In the genomic region with DNA sequence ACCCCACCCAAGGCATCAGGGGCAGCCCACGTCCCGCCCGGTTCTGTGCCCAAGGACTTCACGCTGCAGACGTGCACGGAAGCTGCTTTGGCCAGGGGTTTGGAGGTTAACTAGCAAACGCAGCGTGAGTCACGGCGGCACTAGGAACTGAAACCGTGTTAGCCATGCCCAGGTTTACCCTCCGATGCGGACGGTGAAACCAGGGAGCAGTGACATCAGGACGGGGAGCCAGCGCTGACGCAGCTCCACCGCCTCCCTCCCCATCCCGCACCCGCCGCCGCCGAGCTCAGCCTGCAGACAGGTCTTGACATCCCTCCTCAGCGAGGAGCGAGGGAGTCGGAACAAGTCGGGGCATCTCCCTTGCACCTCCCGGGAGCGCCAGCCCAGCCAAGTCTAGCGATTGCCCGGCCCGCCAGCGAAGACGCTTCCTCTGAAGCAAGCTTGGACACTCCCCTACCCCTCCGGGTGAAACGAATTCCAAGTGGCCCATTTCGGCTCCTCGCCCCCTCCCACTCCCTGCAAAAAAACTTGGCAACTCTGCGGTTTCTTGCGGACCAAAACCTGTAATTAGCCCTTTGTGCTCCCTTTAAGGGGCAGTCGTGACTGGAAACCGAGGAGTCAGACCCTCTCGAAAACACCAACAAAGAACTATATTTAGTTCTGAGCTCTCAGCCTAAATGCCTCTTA, we compare ENCODE assay signal across 8 cellular contexts. TPM values are rescaled to one million over a fixed set of nuclear protein-coding genes. Genes with fewer than 3 reads are reported as not detected.
A peak's percentile ranks its signal among the peaks of the same experiment; 100 is the strongest.
DNase-seq lines count a peak whose midpoint lies in the region; ATAC-seq, FAIRE-seq and TF ChIP-seq lines count a peak whose summit lies in the region.

No MANE protein-coding gene starts in this region.

- CTCF ChIA-PET in H1 (lab: Charles Lee; ENCODE audit: partially characterized antibody): interaction anchor here (0.6 to 1.5 kb wide), 6 partner anchors 12 to 297 kb away, joined by 3 to 5 read pairs (median 3); no protein-coding TSS in a partner anchor

- peaks cover 18% of the 10 kb centered on the region for H3K23me2 ChIP-seq in H1 (ENCODE audit: low read depth, low read length)

- no peak overlapping the region for H3K23ac ChIP-seq in H1 (ENCODE audit: insufficient read length)

- H3K9ac ChIP-seq in H1 (replicated peaks in 1 of 4; ENCODE audit: extremely low read depth in 1 of 4, low read depth in 3 of 4, low read length in 3 of 4): peak overlapping the region in 3 of 4 experiments; percentile 45 to 67 (median 48); a peak in 6 of 7 replicates

- H3K56ac ChIP-seq in H1 (replicated peaks; ENCODE audit: insufficient read length, low read depth, low read length): no peak overlapping the region

- TF ChIP-seq POLR2A in H1 (IDR thresholded peaks at IDR 0.05; ENCODE audit: control extremely low read depth in 1 of 2, low read depth in 2 of 2, low read length in 2 of 2): 0 out of 3 replicates have a peak, but pooled peaks of 1 of the 2 experiments have one; percentile 43

- no peak; a peak in 1 of 4 replicates for TF ChIP-seq RAD21 in H1 (IDR thresholded peaks at IDR 0.05 in 1 of 2, conservative IDR thresholded peaks at IDR 0.05 in 1 of 2; ENCODE audit: low read depth in 2 of 2, low read length in 2 of 2)

- no peaks in the 10 kb centered on the region for H3K36me3 ChIP-seq in H1 (ENCODE audit: control insufficient read depth in 2 of 4, insufficient read depth in 4 of 4, low read length in 3 of 4)

- peaks cover 8 to 12% of the 10 kb centered on the region in 2 experiments for H4K20me1 ChIP-seq in H1 (replicated peaks in 1 of 2; ENCODE audit: control insufficient read depth in 1 of 2, insufficient read depth in 2 of 2, low read length in 2 of 2)

- no peak overlapping the region for H4K8ac ChIP-seq in H1 (ENCODE audit: extremely low read depth, insufficient read depth, low read length)

- no peak overlapping the region for H3K14ac ChIP-seq in H1 (ENCODE audit: insufficient read length)

- H2AFZ ChIP-seq in H1 (ENCODE audit: low read length): peak overlapping the region; percentile 77; the same call in 1 of the 2 replicates

- peak overlapping the region; percentile 79 to 96 for H3K4me2 ChIP-seq in H1 (ENCODE audit: insufficient read depth in 1 of 2, low read depth in 2 of 2, low read length in 2 of 2)

- peak overlapping the region; percentile 54; the same call in 1 of the 2 replicates for H2BK5ac ChIP-seq in H1 (ENCODE audit: low read depth, low read length)

- no peak for TF ChIP-seq CTCF in H1 (IDR thresholded peaks at IDR 0.05; ENCODE audit: control extremely low read depth in 1 of 3, insufficient read depth in 1 of 3, low read depth in 1 of 3, low read length in 3 of 3)

- H3K79me2 ChIP-seq in H1 (ENCODE audit: control insufficient read depth in 1 of 2, insufficient read depth in 2 of 2, low read length in 2 of 2): peaks cover 0 to 32% of the 10 kb centered on the region in 2 experiments; a peak in 3 of 4 replicates

- peak overlapping the region; percentile 72 for H2BK12ac ChIP-seq in H1 (ENCODE audit: low read depth, low read length)

- no peaks in the 10 kb centered on the region for H3K9me3 ChIP-seq in H1 (ENCODE audit: insufficient read depth in 2 of 2, low read depth in 1 of 2, low read length in 1 of 2)

- no peak overlapping the region for H2BK20ac ChIP-seq in H1 (ENCODE audit: low read length)

- peak; percentile 22 for ATAC-seq in HG02973 (IDR thresholded peaks at IDR 0.05; ENCODE audit: unreplicated experiment)

- TF ChIP-seq EP300 in H1 (IDR thresholded peaks at IDR 0.05; ENCODE audit: borderline replicate concordance in 1 of 2, low read depth in 2 of 2, low read length in 2 of 2): 0 out of 3 replicates have a peak, but pooled peaks of 1 of the 2 experiments have one; percentile 28

- DNase-seq in NK-92 treated with Interleukin-12 subunit alpha and Interleukin-12 subunit beta, amount 100 ng/mL, for 24 hours (lab: John Stamatoyannopoulos, UW): peak; percentile 77
- no peak for DNase-seq in NK-92 (lab: John Stamatoyannopoulos, UW; ENCODE audit: unreplicated experiment)
- DNase-seq in NCI-H69 (lab: John Stamatoyannopoulos, UW): peak; percentile 95
- peak; percentile 86 for DNase-seq in activated CD8-positive, alpha-beta memory T cell treated with anti-CD3 and anti-CD28 coated beads for 24 hours
- peak; percentile 50 to 85 for DNase-seq in H1 (ENCODE audit: low read depth in 1 of 2, low spot score in 2 of 2)
- DNase-seq in mesenteric fat pad (ENCODE audit: low spot score): peak; percentile 92
- DNase-seq in stimulated activated CD8-positive, alpha-beta memory T cell treated with anti-CD3 and anti-CD28 coated beads, Interleukin-15, amount 100 ng/mL, for 4 hours (ENCODE audit: low read depth in 2 of 2): peak; percentile 51

- 1% methylated on average over 35 of the region's 43 CpGs; no CpG with 5 or more reads in 1 of the 2 experiments for WGBS in H1 (ENCODE audit: extremely low coverage in 1 of 2, insufficient coverage in 1 of 2, insufficient read length in 1 of 2, insufficient replicate concordance in 2 of 2, low coverage in 1 of 2, low lambda C conversion rate in 2 of 2, missing lambda C conversion rate in 1 of 2), 2 experiments

- H3K18ac ChIP-seq in H1 (ENCODE audit: extremely low read depth, low read length): peak overlapping the region; percentile 72

- H3K27ac ChIP-seq in H1 (ENCODE audit: low read depth, low read length): peak overlapping the region; percentile 57; the same call in 1 of the 2 replicates

- H4K5ac ChIP-seq in H1 (ENCODE audit: insufficient read length, low read depth, low read length): no peak overlapping the region

- H3K79me1 ChIP-seq in H1 (ENCODE audit: low read depth, low read length): no peaks in the 10 kb centered on the region; the same call in 1 of the 2 replicates

- peak overlapping the region; percentile 60 to 94 (median 78) for H3K4me3 ChIP-seq in H1 (ENCODE audit: extremely low read depth in 1 of 4, insufficient read depth in 2 of 4, low read depth in 3 of 4, low read length in 4 of 4)

- peaks cover 0 to 3% (median 0%) of the 10 kb centered on the region in 4 experiments; a peak in 2 of 7 replicates for H3K27me3 ChIP-seq in H1 (replicated peaks in 1 of 4; ENCODE audit: control insufficient read depth in 3 of 4, extremely low read depth in 1 of 4, insufficient read depth in 3 of 4, low read length in 3 of 4)

- POLR2A ChIA-PET in H1 (lab: Charles Lee; ENCODE audit: partially characterized antibody): interaction anchor here (0.6 to 1.5 kb wide), 5 partner anchors 12 to 115 kb away, joined by 3 to 6 read pairs (median 3); no protein-coding TSS in a partner anchor

- no peak for FAIRE-seq in H1 (lab: Jason Lieb, UNC)

- no peak overlapping the region for H2AK5ac ChIP-seq in H1 (ENCODE audit: low read depth, low read length)

- H3K4ac ChIP-seq in H1 (replicated peaks; ENCODE audit: insufficient read length, low read depth, low read length): no peak overlapping the region

- peaks cover 0 to 9% (median under 1%) of the 10 kb centered on the region in 4 experiments; a peak in 5 of 7 replicates for H3K4me1 ChIP-seq in H1 (replicated peaks in 1 of 4; ENCODE audit: control insufficient read depth in 3 of 4, insufficient read depth in 4 of 4, low read length in 3 of 4)

- H2BK15ac ChIP-seq in H1 (ENCODE audit: low read length): peak overlapping the region; percentile 12; the same call in 1 of the 2 replicates

- H4K91ac ChIP-seq in H1 (replicated peaks; ENCODE audit: insufficient read length, low read length): peak overlapping the region; percentile 63

- H2BK120ac ChIP-seq in H1 (replicated peaks; ENCODE audit: low read depth, low read length): no peak overlapping the region

TF ChIP-seq in H1, 55 proteins besides CTCF, POLR2A, EP300 and RAD21 (continues in another document):
- TF ChIP-seq MAFK (IDR thresholded peaks at IDR 0.05; ENCODE audit: low read depth, low read length) (no peak), SIN3A (conservative IDR thresholded peaks at IDR 0.05 in 1 of 2, IDR thresholded peaks at IDR 0.05 in 1 of 2; ENCODE audit: low read depth in 1 of 2, low read length in 2 of 2) (peak in 1 of 2 experiments; percentile 78; a peak in 2 of 4 replicates), TCF12 (IDR thresholded peaks at IDR 0.05; ENCODE audit: low read depth, low read length) (no peak), SUZ12 (IDR thresholded peaks at IDR 0.05; ENCODE audit: low read length) (no peak), TAF1 (IDR thresholded peaks at IDR 0.05; ENCODE audit: low read depth, low read length) (no peak), BCL11A (IDR thresholded peaks at IDR 0.05; ENCODE audit: low read depth in 2 of 2, low read length in 2 of 2) (no peak), TBP (IDR thresholded peaks at IDR 0.05; ENCODE audit: low read depth, low read length) (no peak), YY1 (IDR thresholded peaks at IDR 0.05; ENCODE audit: low read depth, low read length) (no peak), SP4 (IDR thresholded peaks at IDR 0.05; ENCODE audit: low read length) (peak; percentile 11; the same call in 1 of the 2 replicates), BRCA1 (IDR thresholded peaks at IDR 0.05; ENCODE audit: low read depth, low read length) (no peak), KDM1A (IDR thresholded peaks at IDR 0.05; ENCODE audit: borderline replicate concordance, low read length) (no peak), CHD1 (IDR thresholded peaks at IDR 0.05; ENCODE audit: low read depth, low read length) (no peak), RNF2 (IDR thresholded peaks at IDR 0.05; ENCODE audit: borderline replicate concordance, low read depth, low read length, missing control alignments, poor library complexity, severe bottlenecking) (no peak), POU5F1 (IDR thresholded peaks at IDR 0.05; ENCODE audit: low read depth, low read length) (no peak), CBX5 (IDR thresholded peaks at IDR 0.05; ENCODE audit: low read depth, low read length) (no peak), BACH1 (IDR thresholded peaks at IDR 0.05; ENCODE audit: low read length) (no peak), TAF7 (optimal IDR thresholded peaks at IDR 0.05; ENCODE audit: borderline replicate concordance, low read depth, low read length) (no peak), ZNF274 (IDR thresholded peaks at IDR 0.05; ENCODE audit: borderline replicate concordance, extremely low read depth, low read length) (no peak), GTF2F1 (IDR thresholded peaks at IDR 0.05; ENCODE audit: borderline replicate concordance, low read depth, low read length) (no peak), GABPA (IDR thresholded peaks at IDR 0.05; ENCODE audit: borderline replicate concordance, insufficient read depth, low read length) (no peak)

RNA-seq across cellular contexts. Expression of gene RAP2B, which starts 1.4 kb away (rescaled TPM):
- 20.0 and 20.3 TPM in 2 replicates for total RNA-seq in H1 (2021; fragmentation: NEBNext Ultra II Directional; extraction: Animal tissue kit (Norgen Biotek cat#: 25700))
- 7.5 and 9.0 TPM in 2 replicates for polyA plus RNA-seq in H1 (2011; rRNA removed)
- polyA plus RNA-seq in H1 (2011; cell fraction: cytosol; rRNA removed): 8.4 TPM
- 4.5 TPM for polyA plus RNA-seq in H1 (2011; cell fraction: nucleus; rRNA removed)
- polyA plus RNA-seq in H1 (2012, experiment 1 of 2): 10.2 to 10.8 TPM (median 10.6 TPM) in 4 replicates
- polyA plus RNA-seq in H1 (2012, experiment 2 of 2): 6.3 TPM
- polyA plus RNA-seq in H1 (2013, experiment 1 of 2): 10.9 TPM
- 11.2 TPM for polyA plus RNA-seq in H1 (2013, experiment 2 of 2)
- polyA minus RNA-seq in H1 (2011; rRNA and poly(A)+ RNA removed): 10.6 and 11.5 TPM in 2 replicates
- polyA minus RNA-seq in H1 (2011; cell fraction: cytosol; rRNA and poly(A)+ RNA removed): 19.2 TPM
- polyA minus RNA-seq in H1 (2011; cell fraction: nucleus; rRNA and poly(A)+ RNA removed): 10.2 TPM
- total RNA-seq in mesenteric fat pad: 17.0 TPM
